10 cellular contexts compared by ENCODE assay signal in the genomic region with DNA sequence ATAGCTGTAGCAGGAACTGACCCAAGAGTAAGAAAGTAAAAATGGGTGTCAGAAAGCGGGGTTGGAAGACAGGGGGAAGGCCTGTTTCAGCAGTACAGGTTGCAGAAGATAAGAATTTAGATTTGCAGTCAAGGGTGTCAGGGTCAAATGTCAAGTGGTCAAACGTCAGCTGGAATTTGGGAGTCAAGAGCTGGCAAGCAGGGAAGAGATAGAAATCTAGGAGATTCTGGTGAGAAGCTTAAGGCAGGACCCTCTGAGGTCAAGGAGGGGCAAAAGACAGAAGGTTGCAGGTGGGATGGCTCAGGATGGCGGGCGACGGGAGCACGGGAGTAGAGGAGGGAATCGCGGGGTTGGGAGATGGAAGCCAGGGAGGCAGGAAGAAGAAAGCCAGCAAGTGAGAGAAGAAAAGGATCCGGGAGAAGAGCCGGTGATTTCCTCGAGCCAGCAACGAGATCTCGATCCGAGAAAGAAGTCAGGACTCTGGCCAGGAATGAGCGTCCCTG. TPM values are rescaled to one million over a fixed set of nuclear protein-coding genes. Genes with fewer than 3 reads are reported as not detected.
A peak's percentile ranks its signal among the peaks of the same experiment; 100 is the strongest.
DNase-seq lines count a peak whose midpoint lies in the region; ATAC-seq and TF ChIP-seq lines count a peak whose summit lies in the region.
"Had no signal": no experiment of that assay in that cellular context is flagged by ENCODE, and none has a peak within 500 bp of the region (broad histone marks: within the 10 kb centered on the region; RNA-seq: fewer than 3 reads in every experiment).

No MANE protein-coding gene starts in this region.

- H3K9me3 ChIP-seq in mesenchymal stem cell (ENCODE audit: control insufficient read depth, low read length) (no peaks in the 10 kb centered on the region), upper lobe of right lung (no peaks in the 10 kb centered on the region)

- peaks cover 6% of the 10 kb centered on the region for H3K36me3 Mint-ChIP-seq in activated naive CD4-positive, alpha-beta T cell treated with anti-CD3 and anti-CD28 coated beads for 36 hours (ENCODE audit: low read depth)
- peaks cover 2% of the 10 kb centered on the region for H3K36me3 Mint-ChIP-seq in chondrocyte (ENCODE audit: low read depth)

- no peak overlapping the region for H3K4ac ChIP-seq in mesenchymal stem cell (ENCODE audit: low read depth in 1 of 2, low read length in 2 of 2)

- no peak overlapping the region for H2BK120ac ChIP-seq in mesenchymal stem cell (ENCODE audit: low read depth, low read length)

- H3K4me1 Mint-ChIP-seq in activated naive CD4-positive, alpha-beta T cell treated with anti-CD3 and anti-CD28 coated beads for 36 hours (ENCODE audit: low read depth) = peaks cover 19% of the 10 kb centered on the region
- H3K4me1 Mint-ChIP-seq in chondrocyte (ENCODE audit: low read depth) = peaks cover 22% of the 10 kb centered on the region

- H3K4me3 Mint-ChIP-seq in activated naive CD4-positive, alpha-beta T cell treated with anti-CD3 and anti-CD28 coated beads for 36 hours = peak overlapping the region; percentile 85
- H3K4me3 Mint-ChIP-seq in chondrocyte (ENCODE audit: unreplicated experiment) = peak overlapping the region; percentile 86

- CTCF ChIA-PET in activated naive CD4-positive, alpha-beta T cell treated with anti-CD3 and anti-CD28 coated beads for 36 hours (lab: Charles Lee) = interaction anchor here (0.7 to 2.9 kb wide), 9 partner anchors 46 to 239 kb away, joined by 3 to 15 read pairs (median 4); partner anchors contain the start of gene PFAS

- peak overlapping the region; percentile 84 for H3K9ac ChIP-seq in mesenchymal stem cell (ENCODE audit: low read length)

- peak overlapping the region; percentile 63 for H3K4me2 ChIP-seq in mesenchymal stem cell (ENCODE audit: low read length, poor library complexity, severe bottlenecking)

- no peak overlapping the region for H3K23ac ChIP-seq in mesenchymal stem cell (ENCODE audit: low read length in 2 of 2)

- H2BK5ac ChIP-seq in mesenchymal stem cell (ENCODE audit: low read depth, low read length, poor library complexity, severe bottlenecking) = no peak overlapping the region

- H3K4me1 ChIP-seq in mesenchymal stem cell (ENCODE audit: control insufficient read depth, insufficient read depth, low read depth, low read length) = peaks cover 5% of the 10 kb centered on the region
- peaks cover 8% of the 10 kb centered on the region for H3K4me1 ChIP-seq in upper lobe of right lung

- H3K27me3 ChIP-seq in mesenchymal stem cell (ENCODE audit: control insufficient read depth in 1 of 2, insufficient read depth in 1 of 2, low read length in 2 of 2) (no peaks in the 10 kb centered on the region), upper lobe of right lung (no peaks in the 10 kb centered on the region)

- DNase-seq in activated naive CD4-positive, alpha-beta T cell treated with anti-CD3 and anti-CD28 coated beads for 36 hours = no peak
- no peak for DNase-seq in activated naive CD4-positive, alpha-beta T cell (lab: John Stamatoyannopoulos, UW)
- DNase-seq in chondrocyte (ENCODE audit: low spot score) (no peak), mesenchymal stem cell (no peak), upper lobe of right lung (no peak), HK-2 (ENCODE audit: unreplicated experiment) (no peak), NOMO-1 treated with DMSO at 0.1 percent for 48 hours (lab: John Stamatoyannopoulos, UW; ENCODE audit: unreplicated experiment) (no peak)

- H3K4me3 ChIP-seq in mesenchymal stem cell (ENCODE audit: insufficient read depth in 1 of 2, low read depth in 1 of 2, low read length in 2 of 2) (peak overlapping the region; percentile 39 to 83), upper lobe of right lung (peak overlapping the region; percentile 73)

- WGBS in mesenchymal stem cell = 19% methylated on average over 15 of the region's 15 CpGs

- H3K27ac ChIP-seq in mesenchymal stem cell (ENCODE audit: low read length, poor library complexity, severe bottlenecking) (peak overlapping the region; percentile 49), upper lobe of right lung (peak overlapping the region; percentile 93)

- ATAC-seq in upper lobe of right lung (peak; percentile 4), HG03521 (IDR thresholded peaks at IDR 0.05; ENCODE audit: unreplicated experiment) (no peak)

- no peak overlapping the region for H2AK5ac ChIP-seq in mesenchymal stem cell (ENCODE audit: low read length, severe bottlenecking)

- no peak overlapping the region for H4K91ac ChIP-seq in mesenchymal stem cell (ENCODE audit: low read length)

- peaks cover 9% of the 10 kb centered on the region for H3K79me1 ChIP-seq in mesenchymal stem cell (replicated peaks; ENCODE audit: low read length, poor library complexity, severe bottlenecking)

- H4K8ac ChIP-seq in mesenchymal stem cell (ENCODE audit: low read length) = peak overlapping the region; percentile 57

- H3K36me3 ChIP-seq in mesenchymal stem cell (ENCODE audit: control insufficient read depth in 1 of 2, insufficient read depth in 2 of 2, low read depth in 1 of 2, low read length in 2 of 2) = peaks cover 0 to 9% of the 10 kb centered on the region in 2 experiments
- no peaks in the 10 kb centered on the region for H3K36me3 ChIP-seq in upper lobe of right lung

- no peak overlapping the region for H2BK15ac ChIP-seq in mesenchymal stem cell (ENCODE audit: low read depth, poor library complexity, severe bottlenecking)

- TF ChIP-seq CTCF in chondrocyte (IDR thresholded peaks at IDR 0.05) = no peak
- TF ChIP-seq CTCF in upper lobe of right lung (IDR thresholded peaks at IDR 0.05) = no peak

- H3K14ac ChIP-seq in mesenchymal stem cell (ENCODE audit: low read length in 2 of 2) = no peak overlapping the region

- H2BK12ac ChIP-seq in mesenchymal stem cell (ENCODE audit: low read length in 2 of 2) = peak overlapping the region in 1 of 2 experiments; percentile 3

- H3K27ac Mint-ChIP-seq in activated naive CD4-positive, alpha-beta T cell treated with anti-CD3 and anti-CD28 coated beads for 36 hours = peak overlapping the region; percentile 77
- H3K27ac Mint-ChIP-seq in chondrocyte (ENCODE audit: unreplicated experiment) = peak overlapping the region; percentile 89

- H3K9me3 Mint-ChIP-seq in activated naive CD4-positive, alpha-beta T cell treated with anti-CD3 and anti-CD28 coated beads for 36 hours = no peaks in the 10 kb centered on the region
- no peaks in the 10 kb centered on the region for H3K9me3 Mint-ChIP-seq in chondrocyte (ENCODE audit: low read depth)

- no peaks in the 10 kb centered on the region for H3K27me3 Mint-ChIP-seq in activated naive CD4-positive, alpha-beta T cell treated with anti-CD3 and anti-CD28 coated beads for 36 hours (ENCODE audit: low read depth)
- H3K27me3 Mint-ChIP-seq in chondrocyte (ENCODE audit: low read depth) = no peaks in the 10 kb centered on the region

- H3K18ac ChIP-seq in mesenchymal stem cell (ENCODE audit: low read depth in 1 of 2, low read length in 2 of 2) = peak overlapping the region in 1 of 2 experiments; percentile 48

- intact Hi-C loops in activated naive CD4-positive, alpha-beta T cell treated with anti-CD3 and anti-CD28 coated beads for 36 hours (cut with micrococcal nuclease) = loop anchor here (1.0 to 2.0 kb wide), 3 partner anchors 69 to 176 kb away; partner anchors contain the start of genes ALOXE3 and RPL26
- intact Hi-C loops in upper lobe of right lung (cut with DNase I) = no loop called here

- peak overlapping the region; percentile 76 for H2AFZ ChIP-seq in mesenchymal stem cell (ENCODE audit: low read depth, low read length)

RNA-seq across cellular contexts. Expression of gene SLC25A35, which starts 0.3 kb away (rescaled TPM):
- total RNA-seq in activated naive CD4-positive, alpha-beta T cell treated with anti-CD3 and anti-CD28 coated beads for 36 hours = 1 to 10 TPM; 2.3 to 3.2 TPM
- 4.2 to 8.4 TPM (median 5.5 TPM) in 3 replicates for total RNA-seq in chondrocyte
- 5.8 TPM for polyA plus RNA-seq in mesenchymal stem cell (2013, experiment 1 of 2)
- 6.1 TPM for polyA plus RNA-seq in mesenchymal stem cell (2013, experiment 2 of 2)
- total RNA-seq in upper lobe of right lung = 7.4 TPM

RNA-seq across cellular contexts. Expression of gene RANGRF, which starts 6.4 kb away (rescaled TPM):
- 10 to 100 TPM; 36.9 to 39.1 TPM for total RNA-seq in activated naive CD4-positive, alpha-beta T cell treated with anti-CD3 and anti-CD28 coated beads for 36 hours
- total RNA-seq in chondrocyte (19.8 to 24.5 TPM (median 21.2 TPM) in 3 replicates), upper lobe of right lung (31.0 TPM)
- 44.4 TPM for polyA plus RNA-seq in mesenchymal stem cell (2013, experiment 1 of 2)
- polyA plus RNA-seq in mesenchymal stem cell (2013, experiment 2 of 2) = 45.9 TPM

RNA-seq across cellular contexts. Expression of gene ARHGEF15, which starts 15.2 kb away (rescaled TPM):
- not detected for total RNA-seq in activated naive CD4-positive, alpha-beta T cell treated with anti-CD3 and anti-CD28 coated beads for 36 hours
- total RNA-seq in chondrocyte = not detected in 3 replicates
- polyA plus RNA-seq in mesenchymal stem cell (2013, experiment 1 of 2) = not detected
- polyA plus RNA-seq in mesenchymal stem cell (2013, experiment 2 of 2) = not detected
- total RNA-seq in upper lobe of right lung = 29.9 TPM
- total RNA-seq: NCI-H460 had no signal

RNA-seq across cellular contexts. Expression of gene ODF4, which starts 44.8 kb away (rescaled TPM):
- not detected for total RNA-seq in activated naive CD4-positive, alpha-beta T cell treated with anti-CD3 and anti-CD28 coated beads for 36 hours
- total RNA-seq in chondrocyte (not detected in 3 replicates), upper lobe of right lung (not detected)
- not detected for polyA plus RNA-seq in mesenchymal stem cell (2013, experiment 1 of 2)
- not detected for polyA plus RNA-seq in mesenchymal stem cell (2013, experiment 2 of 2)
- total RNA-seq: NCI-H460, renal cortical epithelial cell had no signal

RNA-seq across cellular contexts. Expression of gene PFAS, which starts 45.8 kb away (rescaled TPM):
- 100 to 1,000 TPM; 106 to 110 TPM for total RNA-seq in activated naive CD4-positive, alpha-beta T cell treated with anti-CD3 and anti-CD28 coated beads for 36 hours
- total RNA-seq in chondrocyte = 30.2 to 52.1 TPM (median 32.7 TPM) in 3 replicates
- polyA plus RNA-seq in mesenchymal stem cell (2013, experiment 1 of 2) = 7.3 TPM
- polyA plus RNA-seq in mesenchymal stem cell (2013, experiment 2 of 2) = 6.8 TPM
- total RNA-seq in upper lobe of right lung = 28.3 TPM

Comparison
In these comparisons a context has a peak if more than half of its experiments do, and no peak if none do; other contexts are left out.
1. RNA of gene ARHGEF15, which starts 15.2 kb away (total RNA-seq): 29.9 TPM in upper lobe of right lung (single experiment); not detected in activated naive CD4-positive, alpha-beta T cell treated with anti-CD3 and anti-CD28 coated beads for 36 hours and not detected in chondrocyte; every median in the first group is over 10 times any median in the second.